8 cellular contexts compared by ENCODE assay signal in genomic region chr20:3847419-3847940, GRCh38. TPM values are rescaled to one million over a fixed set of nuclear protein-coding genes. Genes with fewer than 3 reads are reported as not detected.
A peak's percentile ranks its signal among the peaks of the same experiment; 100 is the strongest.
DNase-seq lines count a peak whose midpoint lies in the region; ATAC-seq and TF ChIP-seq lines count a peak whose summit lies in the region.

No MANE protein-coding gene starts in this region.

- peaks cover 30% of the 10 kb centered on the region for H3K4me1 ChIP-seq in DND-41 (ENCODE audit: insufficient read depth, low read length)
- H3K4me1 ChIP-seq in OCI-LY1 (ENCODE audit: insufficient read depth, low read length, severe bottlenecking) = peaks cover 21% of the 10 kb centered on the region
- H3K4me1 ChIP-seq in endodermal cell (ENCODE audit: control insufficient read depth, insufficient read depth, low read length) = peaks cover 7% of the 10 kb centered on the region
- H3K4me1 ChIP-seq in neural progenitor cell = peaks cover 5% of the 10 kb centered on the region

- ATAC-seq in DND-41 (ENCODE audit: insufficient read depth, low read depth) (no peak), GM18858 (IDR thresholded peaks at IDR 0.05; ENCODE audit: unreplicated experiment) (no peak)

- H3F3A ChIP-seq in OCI-LY1 (ENCODE audit: insufficient read depth, low read length) (no peaks in the 10 kb centered on the region), neural progenitor cell (ENCODE audit: low read depth) (peaks cover 5% of the 10 kb centered on the region)

- peak overlapping the region; percentile 99 for H3K4me2 ChIP-seq in DND-41 (ENCODE audit: insufficient read depth, low read length)
- peak overlapping the region; percentile 93 for H3K4me2 ChIP-seq in OCI-LY1 (ENCODE audit: low read length)
- H3K4me2 ChIP-seq in neural progenitor cell = peak overlapping the region; percentile 97

- peak overlapping the region; percentile 81 for H3K4me3 Mint-ChIP-seq in endodermal cell
- peak overlapping the region; percentile 92 for H3K4me3 Mint-ChIP-seq in neural progenitor cell

- peak overlapping the region; percentile 74 to 90 for H3K4me3 ChIP-seq in DND-41 (ENCODE audit: low read depth in 1 of 2, low read length in 2 of 2)
- H3K4me3 ChIP-seq in OCI-LY1 (ENCODE audit: low read depth, low read length, poor library complexity, severe bottlenecking) = peak overlapping the region; percentile 87
- H3K4me3 ChIP-seq in endodermal cell (ENCODE audit: low read length) = peak overlapping the region; percentile 95
- H3K4me3 ChIP-seq in neural progenitor cell = peak overlapping the region; percentile 90

- H2AFZ ChIP-seq in DND-41 (ENCODE audit: low read depth, low read length) (peak overlapping the region; percentile 92), OCI-LY1 (ENCODE audit: low read length) (no peak overlapping the region), neural progenitor cell (replicated peaks) (peak overlapping the region; percentile 93)

- no peaks in the 10 kb centered on the region for H3K9me2 ChIP-seq in OCI-LY1 (ENCODE audit: low read depth, low read length)

- H3K9ac ChIP-seq in DND-41 (ENCODE audit: low read depth, low read length) (peak overlapping the region; percentile 98), OCI-LY1 (ENCODE audit: low read length) (peak overlapping the region; percentile 80), endodermal cell (ENCODE audit: extremely low read depth, low read length, poor library complexity, severe bottlenecking) (peak overlapping the region; percentile 77), neural progenitor cell (peak overlapping the region; percentile 87)

- H3K27ac Mint-ChIP-seq in endodermal cell = peak overlapping the region; percentile 87
- H3K27ac Mint-ChIP-seq in neural progenitor cell = peak overlapping the region; percentile 30

- H3K9me3 ChIP-seq in DND-41 (ENCODE audit: insufficient read depth, low read length, severe bottlenecking) (no peaks in the 10 kb centered on the region), OCI-LY1 (ENCODE audit: low read length) (no peaks in the 10 kb centered on the region), endodermal cell (ENCODE audit: control insufficient read depth, low read length) (no peaks in the 10 kb centered on the region), neural progenitor cell (ENCODE audit: low read depth) (no peaks in the 10 kb centered on the region)

- H3K4me1 Mint-ChIP-seq in endodermal cell (peaks cover 8% of the 10 kb centered on the region), neural progenitor cell (peaks cover 17% of the 10 kb centered on the region)

- H3K27ac ChIP-seq in DND-41 (ENCODE audit: low read length) = peak overlapping the region; percentile 78
- H3K27ac ChIP-seq in OCI-LY1 (ENCODE audit: low read depth, low read length, poor library complexity, severe bottlenecking) = peak overlapping the region; percentile 31
- no peak overlapping the region for H3K27ac ChIP-seq in endodermal cell (ENCODE audit: low read depth, low read length)
- no peak overlapping the region for H3K27ac ChIP-seq in neural progenitor cell

- H3K79me2 ChIP-seq in DND-41 (ENCODE audit: insufficient read depth, low read length) (peaks cover 53% of the 10 kb centered on the region), OCI-LY1 (ENCODE audit: insufficient read depth, low read length) (no peaks in the 10 kb centered on the region), neural progenitor cell (ENCODE audit: low read depth) (peaks cover 9% of the 10 kb centered on the region)

- H4K20me1 ChIP-seq in DND-41 (ENCODE audit: insufficient read depth, low read length) (peaks cover 11% of the 10 kb centered on the region), OCI-LY1 (ENCODE audit: insufficient read depth, low read length) (no peaks in the 10 kb centered on the region), neural progenitor cell (ENCODE audit: low read depth) (peaks cover 5% of the 10 kb centered on the region)

- WGBS in endodermal cell (ENCODE audit: insufficient coverage in 1 of 2, insufficient read length in 1 of 2), 2 experiments = 47 to 68% methylated on average over 6 to 8 of the region's 8 CpGs

- H3K36me3 ChIP-seq in DND-41 (ENCODE audit: insufficient read depth, low read length) (peaks cover 12% of the 10 kb centered on the region; the same call in 1 of the 2 replicates), OCI-LY1 (ENCODE audit: insufficient read depth, low read length) (no peaks in the 10 kb centered on the region), endodermal cell (ENCODE audit: control insufficient read depth, insufficient read depth, low read length) (no peaks in the 10 kb centered on the region), neural progenitor cell (no peaks in the 10 kb centered on the region)

- H3K27me3 ChIP-seq in DND-41 (ENCODE audit: insufficient read depth, low read length, poor library complexity) = no peaks in the 10 kb centered on the region
- H3K27me3 ChIP-seq in OCI-LY1 (ENCODE audit: insufficient read depth, low read length) = no peaks in the 10 kb centered on the region
- no peaks in the 10 kb centered on the region for H3K27me3 ChIP-seq in endodermal cell (ENCODE audit: control insufficient read depth, insufficient read depth, low read length, poor library complexity, severe bottlenecking)
- no peaks in the 10 kb centered on the region for H3K27me3 ChIP-seq in neural progenitor cell

- DNase-seq in DND-41 = no peak
- no peak for DNase-seq in endodermal cell
- no peak for DNase-seq in neural progenitor cell (ENCODE audit: low spot score)
- DNase-seq in NCI-H524 (lab: John Stamatoyannopoulos, UW) = no peak
- no peak for DNase-seq in stimulated activated CD4-positive, alpha-beta T cell treated with anti-CD3 and anti-CD28 coated beads, Interleukin-1b, Interleukin-23, amount 100 ng/mL, for 48 hours
- no peak for DNase-seq in cortex of kidney (lab: John Stamatoyannopoulos, UW)

- TF ChIP-seq CTCF in DND-41 (IDR thresholded peaks at IDR 0.05; ENCODE audit: borderline replicate concordance, extremely low read depth, low read length, poor library complexity, severe bottlenecking) = no peak
- no peak for TF ChIP-seq CTCF in OCI-LY1 (IDR thresholded peaks at IDR 0.05; ENCODE audit: low read length)
- no peak for TF ChIP-seq CTCF in endodermal cell (conservative IDR thresholded peaks at IDR 0.05)
- TF ChIP-seq CTCF in neural progenitor cell (IDR thresholded peaks at IDR 0.05) = no peak

- no peaks in the 10 kb centered on the region for H3K27me3 Mint-ChIP-seq in endodermal cell (ENCODE audit: insufficient read depth)
- H3K27me3 Mint-ChIP-seq in neural progenitor cell (ENCODE audit: insufficient read depth, low read depth) = peaks cover 4% of the 10 kb centered on the region

- H3K36me3 Mint-ChIP-seq in endodermal cell (ENCODE audit: low read depth) = peaks cover 11% of the 10 kb centered on the region
- peaks cover 8% of the 10 kb centered on the region for H3K36me3 Mint-ChIP-seq in neural progenitor cell

- H3K9me3 Mint-ChIP-seq in endodermal cell (no peaks in the 10 kb centered on the region), neural progenitor cell (no peaks in the 10 kb centered on the region)

RNA-seq across cellular contexts. Expression of gene MAVS, which starts 0.8 kb away (rescaled TPM):
- 10 to 100 TPM; 43.1 to 43.2 TPM for total RNA-seq in endodermal cell
- polyA plus RNA-seq in endodermal cell (2013, experiment 1 of 2) = 17.0 TPM
- 16.9 TPM for polyA plus RNA-seq in endodermal cell (2013, experiment 2 of 2)
- total RNA-seq in neural progenitor cell (ENCODE audit: low replicate concordance) = 14.1 and 23.4 TPM in 2 replicates

RNA-seq across cellular contexts. Expression of gene AP5S1, which starts 27.1 kb away (rescaled TPM):
- total RNA-seq in endodermal cell (1 to 10 TPM; 5.1 to 6.1 TPM), neural progenitor cell (ENCODE audit: low replicate concordance) (1.2 and 3.4 TPM in 2 replicates)
- polyA plus RNA-seq in endodermal cell (2013, experiment 1 of 2) = 4.1 TPM
- 3.8 TPM for polyA plus RNA-seq in endodermal cell (2013, experiment 2 of 2)

RNA-seq across cellular contexts. Expression of gene PANK2, which starts 41.7 kb away (rescaled TPM):
- total RNA-seq in endodermal cell (10 to 100 TPM; 57.6 to 66.5 TPM), neural progenitor cell (ENCODE audit: low replicate concordance) (55.7 and 60.7 TPM in 2 replicates)
- polyA plus RNA-seq in endodermal cell (2013, experiment 1 of 2) = 37.8 TPM
- polyA plus RNA-seq in endodermal cell (2013, experiment 2 of 2) = 35.1 TPM

RNA-seq across cellular contexts. Expression of gene CDC25B, which starts 51.4 kb away (rescaled TPM):
- total RNA-seq in endodermal cell (10 to 100 TPM; 25.7 to 33.6 TPM), neural progenitor cell (ENCODE audit: low replicate concordance) (9.3 and 22.9 TPM in 2 replicates)
- polyA plus RNA-seq in endodermal cell (2013, experiment 1 of 2) = 52.9 TPM
- 52.3 TPM for polyA plus RNA-seq in endodermal cell (2013, experiment 2 of 2)

Comparison
In these comparisons a context has a peak if more than half of its experiments do, and no peak if none do; other contexts are left out.
1. H3K27ac ChIP-seq: peak in DND-41 (single experiment) and OCI-LY1 (single experiment); none in endodermal cell (single experiment) and neural progenitor cell (single experiment).
2. Peak in every context shown above with its lines, with median percentiles within 50 percentile points of each other: H3K4me2 ChIP-seq, H3K4me3 ChIP-seq and H3K9ac ChIP-seq.